In the genomic region with DNA sequence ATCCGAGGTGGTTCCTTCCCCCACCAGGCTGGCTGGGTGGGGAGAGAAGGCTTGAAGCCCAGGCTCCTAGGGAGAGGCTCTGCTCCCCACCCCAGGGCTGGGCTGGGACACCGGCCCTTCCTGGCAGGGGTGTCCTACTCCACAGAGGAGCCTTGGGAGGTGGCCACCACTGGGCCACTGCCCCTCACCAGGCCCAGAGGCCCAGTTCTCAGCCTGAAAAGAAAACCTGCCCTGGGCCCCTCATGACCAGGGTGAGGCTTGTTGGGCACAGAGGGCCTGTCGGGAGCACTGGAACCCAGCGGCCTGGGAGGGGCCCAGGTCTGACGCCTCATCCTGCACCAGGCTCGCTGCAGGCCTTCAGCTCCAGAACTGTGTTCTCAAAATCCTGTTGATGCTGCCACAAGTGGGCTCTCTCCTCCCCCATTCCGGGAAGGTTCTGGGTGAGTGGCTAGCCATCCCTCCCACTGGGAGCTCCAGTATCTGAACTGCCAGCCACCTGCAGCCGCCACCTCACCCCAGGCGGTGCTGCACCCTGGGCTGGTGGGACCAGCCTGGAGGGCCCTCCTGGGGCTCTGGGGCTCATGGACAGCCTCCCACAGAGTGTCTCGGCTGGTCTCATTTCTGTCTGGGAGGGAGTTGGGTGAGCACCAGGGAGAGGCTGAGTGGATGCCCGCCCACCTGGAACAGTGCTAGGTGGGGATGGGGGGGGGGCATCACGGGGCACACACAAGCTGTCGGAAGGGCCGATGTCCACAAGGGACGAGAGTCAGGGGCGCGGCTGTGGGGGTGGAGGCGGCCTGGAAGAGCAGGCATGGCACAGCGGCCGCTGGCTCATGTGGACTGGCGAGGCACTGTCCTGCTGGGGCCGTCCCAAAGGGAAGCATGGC, we compare ENCODE assay signal across 12 cellular contexts. TPM values are rescaled to one million over a fixed set of nuclear protein-coding genes. Genes with fewer than 3 reads are reported as not detected.
DNase-seq lines count a peak whose midpoint lies in the region; ATAC-seq and TF ChIP-seq lines count a peak whose summit lies in the region.
"Had no signal": no experiment of that assay in that cellular context is flagged by ENCODE, and none has a peak within 500 bp of the region (broad histone marks: within the 10 kb centered on the region; RNA-seq: fewer than 3 reads in every experiment).

No MANE protein-coding gene starts in this region.

- H3K36me3 ChIP-seq in lower lobe of right lung = peaks cover 4% of the 10 kb centered on the region

- H3K4me1 Mint-ChIP-seq in natural killer cell = peaks cover 6 to 11% of the 10 kb centered on the region in 2 donors

- peaks cover 33% of the 10 kb centered on the region for H3K4me1 ChIP-seq in lower lobe of right lung

- peak; percentile 1 for ATAC-seq in lower lobe of right lung
- no peak for ATAC-seq in GM18870 (IDR thresholded peaks at IDR 0.05; ENCODE audit: unreplicated experiment)
- ATAC-seq in natural killer cell = no peak
- ATAC-seq: PC-3 had no signal

- H3K9me3 Mint-ChIP-seq in natural killer cell = no peaks in the 10 kb centered on the region
- H3K9me3 Mint-ChIP-seq: immature natural killer cell had no signal

- TF ChIP-seq CTCF in lower lobe of right lung (IDR thresholded peaks at IDR 0.05) (no peak), natural killer cell (IDR thresholded peaks at IDR 0.05) (no peak)

- H3K36me3 Mint-ChIP-seq in natural killer cell = no peaks in the 10 kb centered on the region

- H3K27me3 ChIP-seq in lower lobe of right lung (ENCODE audit: low read depth) = no peaks in the 10 kb centered on the region

- no peaks in the 10 kb centered on the region for H3K27me3 Mint-ChIP-seq in natural killer cell (ENCODE audit: low read depth in 2 of 2)

- intact Hi-C loops in lower lobe of right lung (cut with DNase I) = no loop called here
- intact Hi-C loops in natural killer cell (cut with micrococcal nuclease) = no loop called here

- DNase-seq in NCI-H146 treated with DMSO at 0.1 percent for 48 hours (lab: John Stamatoyannopoulos, UW; ENCODE audit: unreplicated experiment) (peak; percentile 20), lower lobe of right lung (peak; percentile 47), HPDE6-E6E7 (ENCODE audit: extremely low spot score) (no peak), natural killer cell (no peak), NCI-H2196 (lab: John Stamatoyannopoulos, UW; ENCODE audit: unreplicated experiment) (no peak)
- DNase-seq: activated CD4-positive, CD25-positive, alpha-beta regulatory T cell; immature natural killer cell; Karpas-422; PC-3 had no signal

- no peak overlapping the region for H3K27ac Mint-ChIP-seq in natural killer cell

- no peak overlapping the region for H3K4me3 Mint-ChIP-seq in natural killer cell
- H3K4me3 Mint-ChIP-seq: immature natural killer cell had no signal

- H3K9me3 ChIP-seq in lower lobe of right lung = no peaks in the 10 kb centered on the region

- H3K4me3 ChIP-seq in lower lobe of right lung = peak overlapping the region; percentile 22

- H3K27ac ChIP-seq in cingulate gyrus (ENCODE audit: low read depth, low read length) (peak overlapping the region; percentile 90), lower lobe of right lung (peak overlapping the region; percentile 80), temporal lobe (ENCODE audit: low read depth, low read length) (peak overlapping the region; percentile 90)

RNA-seq across cellular contexts. Expression of a gene that starts 11.8 kb away (rescaled TPM):
- 29.8 TPM for total RNA-seq in lower lobe of right lung
- 32.2 TPM for total RNA-seq in temporal lobe
- 10 to 100 TPM; 36.1 to 48.0 (median 47.0) TPM for total RNA-seq in natural killer cell

RNA-seq across cellular contexts. Expression of a gene that starts 12.1 kb away (rescaled TPM):
- total RNA-seq in lower lobe of right lung (33.0 TPM), temporal lobe (26.8 TPM), natural killer cell (10 to 100 TPM; 22.2 to 32.0 (median 24.9) TPM)

RNA-seq across cellular contexts. Expression of a gene that starts 21.7 kb away (rescaled TPM):
- total RNA-seq in lower lobe of right lung (11.0 TPM), temporal lobe (4.7 TPM), natural killer cell (1 to 10 TPM; 8.1 to 9.4 (median 9.1) TPM)

RNA-seq across cellular contexts. Expression of a gene that starts 28.1 kb away (rescaled TPM):
- total RNA-seq in lower lobe of right lung = 115 TPM
- 249 TPM for total RNA-seq in temporal lobe
- 10 to 100 TPM in 1 of 3 donors, 1 to 10 TPM in 2; 4.0 to 37.4 (median 9.0) TPM for total RNA-seq in natural killer cell

Comparison
In these comparisons a context has a peak if more than half of its experiments do, and no peak if none do; other contexts are left out.
1. DNase-seq: peak in NCI-H146 treated with DMSO at 0.1 percent for 48 hours (single experiment) and lower lobe of right lung (single experiment); none in HPDE6-E6E7 (single experiment), natural killer cell (single experiment) and NCI-H2196 (single experiment).
2. ATAC-seq: peak in lower lobe of right lung (2 of 2); none in GM18870 (single experiment) and natural killer cell (0 of 3).
3. Peak in every context shown above with its lines, with median percentiles within 50 percentile points of each other: H3K27ac ChIP-seq.